ENCODE assay signal across 2 cellular contexts in the genomic region with DNA sequence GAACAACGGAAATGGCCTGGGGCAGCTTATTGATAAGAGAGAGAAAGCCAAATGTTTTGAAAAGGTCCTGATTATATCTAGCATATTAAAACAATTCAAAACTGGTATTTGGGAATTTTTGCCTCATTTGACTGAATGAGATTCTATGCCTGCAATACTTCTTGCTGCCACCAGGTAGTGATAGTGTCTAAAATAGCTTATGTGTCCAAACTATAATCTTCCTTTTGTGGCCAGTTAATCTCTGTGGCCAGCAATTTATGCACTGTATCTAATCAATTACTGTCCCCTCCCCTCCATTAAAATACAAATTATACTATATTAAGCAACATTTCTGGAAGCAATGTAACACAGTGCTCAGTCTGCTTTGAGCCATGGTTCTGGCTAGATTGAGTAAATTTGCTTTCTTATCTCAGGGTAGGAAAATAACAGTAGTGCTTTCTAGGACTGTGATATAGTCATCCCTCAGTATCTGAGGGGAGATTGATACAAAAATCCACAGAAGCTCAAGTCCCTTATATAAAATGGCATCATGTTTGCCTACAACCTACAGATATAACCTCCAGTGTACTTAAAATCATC.
TF ChIP-seq lines count a peak whose summit lies in the region.

No MANE protein-coding gene starts in this region.

TF ChIP-seq in WTC11, 78 proteins besides CTCF, POLR2A, EP300 and RAD21:
- TF ChIP-seq, protein P1, sequence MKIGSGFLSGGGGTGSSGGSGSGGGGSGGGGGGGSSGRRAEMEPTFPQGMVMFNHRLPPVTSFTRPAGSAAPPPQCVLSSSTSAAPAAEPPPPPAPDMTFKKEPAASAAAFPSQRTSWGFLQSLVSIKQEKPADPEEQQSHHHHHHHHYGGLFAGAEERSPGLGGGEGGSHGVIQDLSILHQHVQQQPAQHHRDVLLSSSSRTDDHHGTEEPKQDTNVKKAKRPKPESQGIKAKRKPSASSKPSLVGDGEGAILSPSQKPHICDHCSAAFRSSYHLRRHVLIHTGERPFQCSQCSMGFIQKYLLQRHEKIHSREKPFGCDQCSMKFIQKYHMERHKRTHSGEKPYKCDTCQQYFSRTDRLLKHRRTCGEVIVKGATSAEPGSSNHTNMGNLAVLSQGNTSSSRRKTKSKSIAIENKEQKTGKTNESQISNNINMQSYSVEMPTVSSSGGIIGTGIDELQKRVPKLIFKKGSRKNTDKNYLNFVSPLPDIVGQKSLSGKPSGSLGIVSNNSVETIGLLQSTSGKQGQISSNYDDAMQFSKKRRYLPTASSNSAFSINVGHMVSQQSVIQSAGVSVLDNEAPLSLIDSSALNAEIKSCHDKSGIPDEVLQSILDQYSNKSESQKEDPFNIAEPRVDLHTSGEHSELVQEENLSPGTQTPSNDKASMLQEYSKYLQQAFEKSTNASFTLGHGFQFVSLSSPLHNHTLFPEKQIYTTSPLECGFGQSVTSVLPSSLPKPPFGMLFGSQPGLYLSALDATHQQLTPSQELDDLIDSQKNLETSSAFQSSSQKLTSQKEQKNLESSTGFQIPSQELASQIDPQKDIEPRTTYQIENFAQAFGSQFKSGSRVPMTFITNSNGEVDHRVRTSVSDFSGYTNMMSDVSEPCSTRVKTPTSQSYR (CRISPR knock-in tag; IDR thresholded peaks at IDR 0.05) = no peak
- TF ChIP-seq ZNF219 (CRISPR knock-in tag; IDR thresholded peaks at IDR 0.05; ENCODE audit: borderline replicate concordance) = no peak
- TF ChIP-seq NR3C1 (CRISPR knock-in tag; conservative IDR thresholded peaks at IDR 0.05; ENCODE audit: low read depth) = no peak
- no peak for TF ChIP-seq NFATC4 (CRISPR knock-in tag; IDR thresholded peaks at IDR 0.05)
- TF ChIP-seq, protein P2, sequence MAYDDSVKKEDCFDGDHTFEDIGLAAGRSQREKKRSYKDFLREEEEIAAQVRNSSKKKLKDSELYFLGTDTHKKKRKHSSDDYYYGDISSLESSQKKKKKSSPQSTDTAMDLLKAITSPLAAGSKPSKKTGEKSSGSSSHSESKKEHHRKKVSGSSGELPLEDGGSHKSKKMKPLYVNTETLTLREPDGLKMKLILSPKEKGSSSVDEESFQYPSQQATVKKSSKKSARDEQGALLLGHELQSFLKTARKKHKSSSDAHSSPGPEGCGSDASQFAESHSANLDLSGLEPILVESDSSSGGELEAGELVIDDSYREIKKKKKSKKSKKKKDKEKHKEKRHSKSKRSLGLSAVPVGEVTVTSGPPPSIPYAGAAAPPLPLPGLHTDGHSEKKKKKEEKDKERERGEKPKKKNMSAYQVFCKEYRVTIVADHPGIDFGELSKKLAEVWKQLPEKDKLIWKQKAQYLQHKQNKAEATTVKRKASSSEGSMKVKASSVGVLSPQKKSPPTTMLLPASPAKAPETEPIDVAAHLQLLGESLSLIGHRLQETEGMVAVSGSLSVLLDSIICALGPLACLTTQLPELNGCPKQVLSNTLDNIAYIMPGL (CRISPR knock-in tag; IDR thresholded peaks at IDR 0.05) = no peak
- TF ChIP-seq ZNF232 (CRISPR knock-in tag; IDR thresholded peaks at IDR 0.05) = no peak
- TF ChIP-seq CBFB (CRISPR knock-in tag; IDR thresholded peaks at IDR 0.05; ENCODE audit: low read depth) = no peak

TF ChIP-seq in liver, 16 proteins besides CTCF, POLR2A, EP300 and RAD21 (continued from another document):
- TF ChIP-seq, protein P3, sequence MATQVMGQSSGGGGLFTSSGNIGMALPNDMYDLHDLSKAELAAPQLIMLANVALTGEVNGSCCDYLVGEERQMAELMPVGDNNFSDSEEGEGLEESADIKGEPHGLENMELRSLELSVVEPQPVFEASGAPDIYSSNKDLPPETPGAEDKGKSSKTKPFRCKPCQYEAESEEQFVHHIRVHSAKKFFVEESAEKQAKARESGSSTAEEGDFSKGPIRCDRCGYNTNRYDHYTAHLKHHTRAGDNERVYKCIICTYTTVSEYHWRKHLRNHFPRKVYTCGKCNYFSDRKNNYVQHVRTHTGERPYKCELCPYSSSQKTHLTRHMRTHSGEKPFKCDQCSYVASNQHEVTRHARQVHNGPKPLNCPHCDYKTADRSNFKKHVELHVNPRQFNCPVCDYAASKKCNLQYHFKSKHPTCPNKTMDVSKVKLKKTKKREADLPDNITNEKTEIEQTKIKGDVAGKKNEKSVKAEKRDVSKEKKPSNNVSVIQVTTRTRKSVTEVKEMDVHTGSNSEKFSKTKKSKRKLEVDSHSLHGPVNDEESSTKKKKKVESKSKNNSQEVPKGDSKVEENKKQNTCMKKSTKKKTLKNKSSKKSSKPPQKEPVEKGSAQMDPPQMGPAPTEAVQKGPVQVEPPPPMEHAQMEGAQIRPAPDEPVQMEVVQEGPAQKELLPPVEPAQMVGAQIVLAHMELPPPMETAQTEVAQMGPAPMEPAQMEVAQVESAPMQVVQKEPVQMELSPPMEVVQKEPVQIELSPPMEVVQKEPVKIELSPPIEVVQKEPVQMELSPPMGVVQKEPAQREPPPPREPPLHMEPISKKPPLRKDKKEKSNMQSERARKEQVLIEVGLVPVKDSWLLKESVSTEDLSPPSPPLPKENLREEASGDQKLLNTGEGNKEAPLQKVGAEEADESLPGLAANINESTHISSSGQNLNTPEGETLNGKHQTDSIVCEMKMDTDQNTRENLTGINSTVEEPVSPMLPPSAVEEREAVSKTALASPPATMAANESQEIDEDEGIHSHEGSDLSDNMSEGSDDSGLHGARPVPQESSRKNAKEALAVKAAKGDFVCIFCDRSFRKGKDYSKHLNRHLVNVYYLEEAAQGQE (IDR thresholded peaks at IDR 0.05) = no peak
- TF ChIP-seq SP1 (IDR thresholded peaks at IDR 0.05) (no peak), YY1 (IDR thresholded peaks at IDR 0.05) (no peak), GABPA (IDR thresholded peaks at IDR 0.05 in 1 of 2, conservative IDR thresholded peaks at IDR 0.05 in 1 of 2) (no peak), JUND (IDR thresholded peaks at IDR 0.05) (no peak), FOXA2 (IDR thresholded peaks at IDR 0.05) (no peak), FOXA1 (IDR thresholded peaks at IDR 0.05) (no peak), HNF4G (IDR thresholded peaks at IDR 0.05) (no peak)
- TF ChIP-seq, protein P4, sequence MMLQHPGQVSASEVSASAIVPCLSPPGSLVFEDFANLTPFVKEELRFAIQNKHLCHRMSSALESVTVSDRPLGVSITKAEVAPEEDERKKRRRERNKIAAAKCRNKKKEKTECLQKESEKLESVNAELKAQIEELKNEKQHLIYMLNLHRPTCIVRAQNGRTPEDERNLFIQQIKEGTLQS (IDR thresholded peaks at IDR 0.05) = no peak
- TF ChIP-seq, protein P5, sequence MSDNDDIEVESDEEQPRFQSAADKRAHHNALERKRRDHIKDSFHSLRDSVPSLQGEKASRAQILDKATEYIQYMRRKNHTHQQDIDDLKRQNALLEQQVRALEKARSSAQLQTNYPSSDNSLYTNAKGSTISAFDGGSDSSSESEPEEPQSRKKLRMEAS (IDR thresholded peaks at IDR 0.05) = no peak
